In the genomic region with DNA sequence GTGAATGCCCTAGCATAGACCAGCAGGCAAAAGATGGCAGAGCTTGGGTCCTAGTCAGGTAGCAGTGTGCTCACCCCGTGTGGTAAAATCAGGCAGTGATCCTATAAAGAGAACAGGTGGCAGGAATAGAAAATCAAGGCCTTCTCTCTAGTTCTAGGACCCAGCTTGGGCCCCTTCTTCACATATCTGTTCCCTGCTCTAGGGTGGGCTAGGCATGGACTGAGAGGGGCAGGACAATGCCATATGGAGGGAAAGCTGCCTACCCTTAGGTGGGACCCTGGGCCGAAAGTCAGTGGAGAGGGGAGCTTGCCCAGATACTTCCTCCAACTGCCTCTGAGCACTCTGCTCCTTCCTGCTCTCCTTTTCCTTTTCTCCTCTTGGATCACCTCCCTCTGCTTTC, we compare ENCODE assay signal across 16 cellular contexts.
"Had no signal": no experiment of that assay in that cellular context is flagged by ENCODE, and none has a peak within 500 bp of the region (broad histone marks: within the 10 kb centered on the region; RNA-seq: fewer than 3 reads in every experiment).

No MANE protein-coding gene starts in this region.

- H3K36me3 Mint-ChIP-seq: IgD-negative memory B cell had no signal

- H3K4me3 ChIP-seq: K562 had no signal

- DNase-seq: Kasumi-1, MM.1S, NCI-H1092 treated with DMSO at 0.1 percent for 48 hours, NCI-H1436, NCI-H187, NCI-H2029, NCI-H2081 treated with DMSO at 0.1 percent for 48 hours, NCI-H2171, NCI-H226, NCI-H510A, RPMI8226, SHP77 had no signal

- H3K4me1 Mint-ChIP-seq: IgD-negative memory B cell had no signal

- H3K9me3 Mint-ChIP-seq: IgD-negative memory B cell had no signal

- H3K4me2 ChIP-seq: KMS-11 had no signal

- H3K27ac Mint-ChIP-seq: IgD-negative memory B cell had no signal

- H3K27ac ChIP-seq: HL-60, KMS-11 had no signal

- H3K4me3 Mint-ChIP-seq: IgD-negative memory B cell had no signal
